16 cellular contexts compared by ENCODE assay signal in the genomic region with DNA sequence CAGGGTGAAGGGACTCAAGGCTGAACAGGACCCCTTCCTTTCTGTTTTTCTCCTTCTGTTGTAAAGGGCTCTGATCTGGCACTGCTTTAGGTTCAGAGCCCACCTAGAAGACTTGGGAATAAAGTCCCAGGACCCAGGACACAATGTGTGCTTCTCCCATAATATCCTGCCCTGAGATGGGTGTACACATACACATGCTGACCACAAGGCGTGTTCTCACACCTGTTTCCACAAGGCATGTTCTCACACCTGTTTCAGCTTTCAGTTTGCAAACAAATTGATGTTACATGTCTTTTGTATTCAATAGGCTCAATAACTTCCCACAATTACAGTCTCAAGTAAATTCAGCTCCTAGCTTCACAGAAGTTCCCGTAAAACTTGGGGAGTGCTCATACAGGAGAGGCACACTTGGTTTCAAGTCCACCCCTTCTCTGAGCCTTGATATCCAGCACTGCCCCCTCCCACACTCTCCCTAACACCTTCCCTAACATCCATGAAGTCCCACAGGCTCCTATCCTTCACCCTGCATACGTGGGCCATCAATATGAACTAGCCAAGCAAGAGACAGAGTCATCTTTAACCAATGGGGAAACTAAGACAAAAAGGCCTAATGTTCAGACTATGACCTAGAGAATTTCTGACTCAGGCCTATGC. TPM values are rescaled to one million over a fixed set of nuclear protein-coding genes. Genes with fewer than 3 reads are reported as not detected.
A peak's percentile ranks its signal among the peaks of the same experiment; 100 is the strongest.
DNase-seq lines count a peak whose midpoint lies in the region; TF ChIP-seq lines count a peak whose summit lies in the region.
"Had no signal": no experiment of that assay in that cellular context is flagged by ENCODE, and none has a peak within 500 bp of the region (broad histone marks: within the 10 kb centered on the region; RNA-seq: fewer than 3 reads in every experiment).

No MANE protein-coding gene starts in this region.

- no peak overlapping the region for H2BK15ac ChIP-seq in mesenchymal stem cell (ENCODE audit: low read depth, poor library complexity, severe bottlenecking)

- CTCF ChIA-PET in HEK293 (lab: Yijun Ruan, JAX): interaction anchor here (0.6 to 1.9 kb wide), 6 partner anchors 9 to 339 kb away, joined by 3 to 11 read pairs (median 4); no protein-coding TSS in a partner anchor

- H3K9ac ChIP-seq in mesenchymal stem cell (ENCODE audit: low read length): no peak overlapping the region

- no peak for TF ChIP-seq POLR2A in esophagus squamous epithelium (IDR thresholded peaks at IDR 0.05)

- over 99% methylated on average over 3 of the region's 3 CpGs for WGBS in mesenchymal stem cell
- 80 to 100% methylated on average over 3 of the region's 3 CpGs for WGBS in esophagus squamous epithelium, 2 donors

- H3K4me3 ChIP-seq in HEK293 (ENCODE audit: low read depth, low read length) (no peak overlapping the region), mesenchymal stem cell (ENCODE audit: insufficient read depth in 1 of 2, low read depth in 1 of 2, low read length in 2 of 2) (no peak overlapping the region), esophagus squamous epithelium (no peak overlapping the region)
- H3K4me3 ChIP-seq: HAP-1 had no signal

- H3K9me3 Mint-ChIP-seq in progenitor cell of endocrine pancreas (ENCODE audit: low read depth): no peaks in the 10 kb centered on the region
- H3K9me3 Mint-ChIP-seq: CD4-positive, alpha-beta memory T cell; HFFc6 had no signal

- intact Hi-C loops in esophagus squamous epithelium (cut with DNase I): loop anchor here (10.0 kb wide), 1 partner anchor 99 kb away; the partner anchor contains the start of gene DMAP1

- H3K27ac ChIP-seq in HEK293 (ENCODE audit: extremely low read depth, low read depth, low read length): no peak overlapping the region
- H3K27ac ChIP-seq in mesenchymal stem cell (ENCODE audit: low read length, poor library complexity, severe bottlenecking): no peak overlapping the region
- no peak overlapping the region for H3K27ac ChIP-seq in esophagus squamous epithelium
- H3K27ac ChIP-seq: C4-2B, HL-60 had no signal

- H3K9me3 ChIP-seq in HEK293 (ENCODE audit: control insufficient read depth, insufficient read depth, low read depth, low read length): no peaks in the 10 kb centered on the region
- H3K9me3 ChIP-seq in mesenchymal stem cell (ENCODE audit: control insufficient read depth, low read length): no peaks in the 10 kb centered on the region
- H3K9me3 ChIP-seq in esophagus squamous epithelium: no peaks in the 10 kb centered on the region
- H3K9me3 ChIP-seq: BE2C, HAP-1 had no signal

- no peak overlapping the region for H2AFZ ChIP-seq in mesenchymal stem cell (ENCODE audit: low read depth, low read length)

- no peak overlapping the region for H2BK12ac ChIP-seq in mesenchymal stem cell (ENCODE audit: low read length in 2 of 2)

- H2BK120ac ChIP-seq in mesenchymal stem cell (ENCODE audit: low read depth, low read length): no peak overlapping the region

- H2BK5ac ChIP-seq in mesenchymal stem cell (ENCODE audit: low read depth, low read length, poor library complexity, severe bottlenecking): peak overlapping the region; percentile 24

- no peak overlapping the region for H3K14ac ChIP-seq in mesenchymal stem cell (ENCODE audit: low read length in 2 of 2)

- H3K27ac Mint-ChIP-seq in progenitor cell of endocrine pancreas: peak overlapping the region; percentile 87
- H3K27ac Mint-ChIP-seq: CD4-positive, alpha-beta memory T cell; HFFc6 had no signal

- DNase-seq in COLO668 (lab: John Stamatoyannopoulos, UW; ENCODE audit: unreplicated experiment) (peak; percentile 69), mesenchymal stem cell (no peak), progenitor cell of endocrine pancreas (ENCODE audit: low spot score, unreplicated experiment) (no peak), esophagus squamous epithelium (lab: John Stamatoyannopoulos, UW) (no peak)
- DNase-seq in activated T-cell treated with anti-CD3 and anti-CD28 coated beads, Interleukin-2, amount 50 U/mL, for 1 hour: no peak
- DNase-seq in effector CD8-positive, alpha-beta T cell (lab: John Stamatoyannopoulos, UW): no peak
- DNase-seq: BE2C; CD4-positive, alpha-beta memory T cell; COR-L47; DMS53; GF-D8; HFFc6 had no signal

- H3K27me3 Mint-ChIP-seq in progenitor cell of endocrine pancreas: no peaks in the 10 kb centered on the region
- H3K27me3 Mint-ChIP-seq: CD4-positive, alpha-beta memory T cell had no signal

- no peak overlapping the region for H3K4me3 Mint-ChIP-seq in progenitor cell of endocrine pancreas (ENCODE audit: low read depth)
- H3K4me3 Mint-ChIP-seq: CD4-positive, alpha-beta memory T cell; HFFc6 had no signal

- H3K36me3 ChIP-seq in HEK293 (ENCODE audit: control insufficient read depth in 2 of 2, insufficient read depth in 1 of 2, low read length in 2 of 2) (peaks cover 11 to 96% of the 10 kb centered on the region in 2 experiments), mesenchymal stem cell (ENCODE audit: control insufficient read depth in 1 of 2, insufficient read depth in 2 of 2, low read depth in 1 of 2, low read length in 2 of 2) (peaks cover 52 to 88% of the 10 kb centered on the region in 2 experiments), esophagus squamous epithelium (peaks cover 5 to 97% (median 18%) of the 10 kb centered on the region in 3 donors)
- H3K36me3 ChIP-seq: BE2C had no signal

- H3K23ac ChIP-seq in mesenchymal stem cell (ENCODE audit: low read length in 2 of 2): no peak overlapping the region

- H3K27me3 ChIP-seq in mesenchymal stem cell (ENCODE audit: control insufficient read depth in 1 of 2, insufficient read depth in 1 of 2, low read length in 2 of 2): no peaks in the 10 kb centered on the region
- no peaks in the 10 kb centered on the region for H3K27me3 ChIP-seq in esophagus squamous epithelium
- H3K27me3 ChIP-seq: BE2C had no signal

- H3K4me2 ChIP-seq in mesenchymal stem cell (ENCODE audit: low read length, poor library complexity, severe bottlenecking): no peak overlapping the region

- POLR2A ChIA-PET in HEK293 (lab: Yijun Ruan, JAX): interaction anchor here (0.6 kb wide), 1 partner anchor 80 kb away, joined by 3 read pairs; no protein-coding TSS in a partner anchor

- no peak overlapping the region for H2AK5ac ChIP-seq in mesenchymal stem cell (ENCODE audit: low read length, severe bottlenecking)

- no peak overlapping the region for H3K4ac ChIP-seq in mesenchymal stem cell (ENCODE audit: low read depth in 1 of 2, low read length in 2 of 2)

- no peak overlapping the region for H4K91ac ChIP-seq in mesenchymal stem cell (ENCODE audit: low read length)

- peaks cover 24% of the 10 kb centered on the region for H3K36me3 Mint-ChIP-seq in progenitor cell of endocrine pancreas (ENCODE audit: insufficient read depth)

- H3K18ac ChIP-seq in mesenchymal stem cell (ENCODE audit: low read depth in 1 of 2, low read length in 2 of 2): no peak overlapping the region

- no peaks in the 10 kb centered on the region for H3K4me1 ChIP-seq in HEK293 (ENCODE audit: control insufficient read depth, insufficient read depth, low read length)
- peaks cover 8% of the 10 kb centered on the region for H3K4me1 ChIP-seq in mesenchymal stem cell (ENCODE audit: control insufficient read depth, insufficient read depth, low read depth, low read length)
- H3K4me1 ChIP-seq in esophagus squamous epithelium: no peaks in the 10 kb centered on the region
- H3K4me1 ChIP-seq: BE2C had no signal

- no peak overlapping the region for H4K8ac ChIP-seq in mesenchymal stem cell (ENCODE audit: low read length)

- TF ChIP-seq CTCF in HEK293 (tag by site-specific recombination; IDR thresholded peaks at IDR 0.05): no peak
- TF ChIP-seq CTCF in progenitor cell of endocrine pancreas (IDR thresholded peaks at IDR 0.05; ENCODE audit: unreplicated experiment): no peak
- no peak for TF ChIP-seq CTCF in esophagus squamous epithelium (IDR thresholded peaks at IDR 0.05)

- peaks cover 56% of the 10 kb centered on the region for H3K79me1 ChIP-seq in mesenchymal stem cell (replicated peaks; ENCODE audit: low read length, poor library complexity, severe bottlenecking)

- H3K4me1 Mint-ChIP-seq in progenitor cell of endocrine pancreas (ENCODE audit: low read depth): peaks cover 38% of the 10 kb centered on the region

TF ChIP-seq in HEK293, 187 proteins besides CTCF, POLR2A, EP300 and RAD21 (continues in another document):
- TF ChIP-seq PRDM4 (tag by site-specific recombination; IDR thresholded peaks at IDR 0.05): peak; percentile 76

RNA-seq across cellular contexts. Expression of gene ERI3, which starts 41.7 kb away (rescaled TPM):
- polyA plus RNA-seq in mesenchymal stem cell (2013, experiment 1 of 2): 40.9 TPM
- 42.1 TPM for polyA plus RNA-seq in mesenchymal stem cell (2013, experiment 2 of 2)
- total RNA-seq in progenitor cell of endocrine pancreas (93.6 and 96.1 TPM in 2 replicates), esophagus squamous epithelium (10 to 100 TPM; 27.0 to 35.1 (median 31.8) TPM)
